20 cellular contexts compared by ENCODE assay signal in the genomic region with DNA sequence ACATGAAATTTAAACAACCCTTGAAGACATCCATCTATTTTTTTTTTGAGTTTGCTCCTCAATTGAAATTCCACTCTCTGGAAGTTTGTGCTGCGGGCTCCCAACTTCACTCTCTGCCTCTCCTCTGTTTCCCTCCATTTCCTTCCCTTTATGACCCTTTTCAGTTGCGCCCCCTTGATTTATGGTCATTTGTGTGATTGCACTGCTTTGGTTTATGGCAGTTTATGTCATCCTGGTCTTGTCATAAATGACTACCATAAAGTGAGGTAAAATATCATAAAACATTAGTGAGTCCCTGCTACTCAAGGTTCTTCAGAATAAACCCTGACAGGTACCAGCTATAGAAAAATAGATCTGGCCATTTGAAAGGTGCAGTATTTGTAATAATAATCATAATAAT.
DNase-seq lines count a peak whose midpoint lies in the region; ATAC-seq and TF ChIP-seq lines count a peak whose summit lies in the region.
"Had no signal": no experiment of that assay in that cellular context is flagged by ENCODE, and none has a peak within 500 bp of the region (broad histone marks: within the 10 kb centered on the region; RNA-seq: fewer than 3 reads in every experiment).

No MANE protein-coding gene starts in this region.

- 32 to 54% methylated on average over 2 of the region's 2 CpGs for WGBS in transverse colon (ENCODE audit: low coverage in 1 of 2), 2 donors

- no peaks in the 10 kb centered on the region for H4K20me1 ChIP-seq in SU-DHL-6 (ENCODE audit: low read depth, low read length)

- no peaks in the 10 kb centered on the region for H3K27me3 ChIP-seq in SU-DHL-6 (ENCODE audit: low read length)
- H3K27me3 ChIP-seq in transverse colon: peaks cover 17% of the 10 kb centered on the region
- H3K27me3 ChIP-seq in CD8-positive, alpha-beta memory T cell (ENCODE audit: insufficient read depth, low read length, poor library complexity, severe bottlenecking): no peaks in the 10 kb centered on the region
- H3K27me3 ChIP-seq: neutrophil, vagina had no signal

- no peak overlapping the region for H3K4me3 Mint-ChIP-seq in activated CD8-positive, alpha-beta T cell treated with anti-CD3 and anti-CD28 coated beads for 36 hours
- no peak overlapping the region for H3K4me3 Mint-ChIP-seq in activated CD8-positive, alpha-beta T cell treated with anti-CD3 and anti-CD28 coated beads, Interleukin-2, amount 10 ng/mL, durations not matched to agents 7 days and 5 days
- H3K4me3 Mint-ChIP-seq in CD8-positive, alpha-beta memory T cell: no peak overlapping the region
- H3K4me3 Mint-ChIP-seq: activated naive CD4-positive, alpha-beta T cell treated with anti-CD3 and anti-CD28 coated beads, Interleukin-2, amount 50 U/mL, for 24 hours had no signal

- CTCF ChIA-PET in activated CD8-positive, alpha-beta T cell treated with anti-CD3 and anti-CD28 coated beads for 36 hours (lab: Charles Lee): no interaction called here
- CTCF ChIA-PET in activated CD8-positive, alpha-beta T cell treated with anti-CD3 and anti-CD28 coated beads, Interleukin-2, amount 10 ng/mL, durations not matched to agents 7 days and 5 days (lab: Charles Lee): no interaction called here
- CTCF ChIA-PET in CD8-positive, alpha-beta memory T cell (lab: Charles Lee): no interaction called here

- TF ChIP-seq POLR2A in transverse colon (IDR thresholded peaks at IDR 0.05): no peak

- peaks cover 3% of the 10 kb centered on the region for H3K27me3 Mint-ChIP-seq in activated CD8-positive, alpha-beta T cell treated with anti-CD3 and anti-CD28 coated beads for 36 hours
- no peaks in the 10 kb centered on the region for H3K27me3 Mint-ChIP-seq in activated CD8-positive, alpha-beta T cell treated with anti-CD3 and anti-CD28 coated beads, Interleukin-2, amount 10 ng/mL, durations not matched to agents 7 days and 5 days (ENCODE audit: low read depth)
- H3K27me3 Mint-ChIP-seq in CD8-positive, alpha-beta memory T cell: peaks cover 3 to 13% of the 10 kb centered on the region in 2 donors
- H3K27me3 Mint-ChIP-seq: activated naive CD4-positive, alpha-beta T cell treated with anti-CD3 and anti-CD28 coated beads, Interleukin-2, amount 50 U/mL, for 24 hours had no signal

- H3K4me1 ChIP-seq in transverse colon: peaks cover 0 to 10% (median 0%) of the 10 kb centered on the region in 4 donors
- H3K4me1 ChIP-seq in CD8-positive, alpha-beta memory T cell (ENCODE audit: insufficient read depth, low read length): no peaks in the 10 kb centered on the region
- H3K4me1 ChIP-seq: vagina had no signal

- no peak overlapping the region for H3K27ac Mint-ChIP-seq in activated CD8-positive, alpha-beta T cell treated with anti-CD3 and anti-CD28 coated beads for 36 hours
- H3K27ac Mint-ChIP-seq in activated CD8-positive, alpha-beta T cell treated with anti-CD3 and anti-CD28 coated beads, Interleukin-2, amount 10 ng/mL, durations not matched to agents 7 days and 5 days: no peak overlapping the region
- H3K27ac Mint-ChIP-seq in CD8-positive, alpha-beta memory T cell: peak overlapping the region in 1 of 8 donors; percentile 73
- H3K27ac Mint-ChIP-seq: activated naive CD4-positive, alpha-beta T cell treated with anti-CD3 and anti-CD28 coated beads, Interleukin-2, amount 50 U/mL, for 24 hours had no signal

- no peaks in the 10 kb centered on the region for H3K9me3 ChIP-seq in SU-DHL-6 (ENCODE audit: insufficient read depth, low read length)
- H3K9me3 ChIP-seq in transverse colon: no peaks in the 10 kb centered on the region
- no peaks in the 10 kb centered on the region for H3K9me3 ChIP-seq in CD8-positive, alpha-beta memory T cell (ENCODE audit: low read length)
- H3K9me3 ChIP-seq: neutrophil, vagina had no signal

- intact Hi-C loops in activated CD8-positive, alpha-beta T cell treated with anti-CD3 and anti-CD28 coated beads for 36 hours (cut with micrococcal nuclease): no loop called here
- intact Hi-C loops in transverse colon (cut with DNase I; ENCODE audit: low total_unique reads): no loop called here

- no peaks in the 10 kb centered on the region for H3F3A ChIP-seq in SU-DHL-6 (ENCODE audit: insufficient read depth)

- H3K36me3 Mint-ChIP-seq in activated CD8-positive, alpha-beta T cell treated with anti-CD3 and anti-CD28 coated beads for 36 hours (ENCODE audit: low read depth): no peaks in the 10 kb centered on the region
- no peaks in the 10 kb centered on the region for H3K36me3 Mint-ChIP-seq in activated CD8-positive, alpha-beta T cell treated with anti-CD3 and anti-CD28 coated beads, Interleukin-2, amount 10 ng/mL, durations not matched to agents 7 days and 5 days (ENCODE audit: low read depth)
- H3K36me3 Mint-ChIP-seq in CD8-positive, alpha-beta memory T cell: peaks cover 0 to 1% (median 0%) of the 10 kb centered on the region in 3 donors

- H2AFZ ChIP-seq in SU-DHL-6 (ENCODE audit: low read depth, low read length, severe bottlenecking): no peak overlapping the region

- no peaks in the 10 kb centered on the region for H3K9me2 ChIP-seq in SU-DHL-6 (replicated peaks; ENCODE audit: insufficient read depth, low read length)

- ATAC-seq in activated CD8-positive, alpha-beta T cell treated with anti-CD3 and anti-CD28 coated beads for 36 hours: no peak
- no peak for ATAC-seq in activated CD8-positive, alpha-beta T cell treated with anti-CD3 and anti-CD28 coated beads, Interleukin-2, amount 10 ng/mL, durations not matched to agents 7 days and 5 days

- no peaks in the 10 kb centered on the region for H3K9me3 Mint-ChIP-seq in activated CD8-positive, alpha-beta T cell treated with anti-CD3 and anti-CD28 coated beads for 36 hours
- no peaks in the 10 kb centered on the region for H3K9me3 Mint-ChIP-seq in activated CD8-positive, alpha-beta T cell treated with anti-CD3 and anti-CD28 coated beads, Interleukin-2, amount 10 ng/mL, durations not matched to agents 7 days and 5 days (ENCODE audit: insufficient read depth)
- H3K9me3 Mint-ChIP-seq in CD8-positive, alpha-beta memory T cell: peaks cover 0 to 5% (median 2%) of the 10 kb centered on the region in 5 donors
- H3K9me3 Mint-ChIP-seq: effector memory CD8-positive, alpha-beta T cell had no signal

- peak; percentile 4 for DNase-seq in activated CD8-positive, alpha-beta T cell treated with anti-CD3 and anti-CD28 coated beads for 36 hours
- no peak for DNase-seq in activated CD8-positive, alpha-beta T cell treated with anti-CD3 and anti-CD28 coated beads, Interleukin-2, amount 10 ng/mL, durations not matched to agents 7 days and 5 days
- DNase-seq in NAMALWA (ENCODE audit: low spot score): peak; percentile 44
- peak; percentile 19 for DNase-seq in transverse colon
- DNase-seq in CD8-positive, alpha-beta memory T cell: no peak
- no peak for DNase-seq in stimulated activated CD8-positive, alpha-beta memory T cell treated with anti-CD3 and anti-CD28 coated beads, Interleukin-4, amount 100 ng/mL, for 48 hours
- no peak for DNase-seq in GDM1 (lab: John Stamatoyannopoulos, UW)
- DNase-seq: activated CD8-positive, alpha-beta memory T cell treated with anti-CD3 and anti-CD28 coated beads for 24 hours; activated T-cell treated with anti-CD3 and anti-CD28 coated beads, Interleukin-2, amount 50 U/mL, for 48 hours; EL; head of caudate nucleus; NCI-H1930; NCI-H446 treated with DMSO at 0.1 percent for 48 hours; stimulated activated CD4-positive, alpha-beta T cell treated with anti-CD3 and anti-CD28 coated beads, Interleukin-12 subunit alpha, Interleukin-12 subunit beta, amount 100 ng/mL, for 4 hours; substantia nigra had no signal

- no peaks in the 10 kb centered on the region for H3K79me2 ChIP-seq in SU-DHL-6 (ENCODE audit: insufficient read depth, low read length)

- H3K27ac ChIP-seq in SU-DHL-6 (ENCODE audit: low read depth, low read length) (no peak overlapping the region), transverse colon (no peak overlapping the region)
- no peak overlapping the region for H3K27ac ChIP-seq in CD8-positive, alpha-beta memory T cell (ENCODE audit: low read depth, low read length)
- H3K27ac ChIP-seq: neutrophil, vagina had no signal

- H3K4me3 ChIP-seq in SU-DHL-6 (ENCODE audit: insufficient read depth, low read length, poor library complexity, severe bottlenecking): no peak overlapping the region
- H3K4me3 ChIP-seq in transverse colon: no peak overlapping the region
- no peak overlapping the region for H3K4me3 ChIP-seq in CD8-positive, alpha-beta memory T cell (ENCODE audit: low read length)
- H3K4me3 ChIP-seq: vagina had no signal

- H3K4me1 Mint-ChIP-seq in activated CD8-positive, alpha-beta T cell treated with anti-CD3 and anti-CD28 coated beads for 36 hours (ENCODE audit: low read depth): peaks cover 2% of the 10 kb centered on the region
- no peaks in the 10 kb centered on the region for H3K4me1 Mint-ChIP-seq in activated CD8-positive, alpha-beta T cell treated with anti-CD3 and anti-CD28 coated beads, Interleukin-2, amount 10 ng/mL, durations not matched to agents 7 days and 5 days (ENCODE audit: low read depth)
- H3K4me1 Mint-ChIP-seq in CD8-positive, alpha-beta memory T cell: peaks cover 0 to 14% (median 5%) of the 10 kb centered on the region in 3 donors

- no peak for TF ChIP-seq EP300 in transverse colon (IDR thresholded peaks at IDR 0.05; ENCODE audit: low read depth)

- no peak overlapping the region for H3K4me2 ChIP-seq in SU-DHL-6 (ENCODE audit: low read depth, low read length, poor library complexity, severe bottlenecking)

- H3K9ac ChIP-seq in SU-DHL-6 (ENCODE audit: low read length): no peak overlapping the region

- no peak for TF ChIP-seq CTCF in activated CD8-positive, alpha-beta T cell treated with anti-CD3 and anti-CD28 coated beads for 36 hours (IDR thresholded peaks at IDR 0.05)
- TF ChIP-seq CTCF in SU-DHL-6 (IDR thresholded peaks at IDR 0.05; ENCODE audit: insufficient read depth, low read length, poor library complexity, severe bottlenecking): peak; percentile 16
- peak in 3 of 5 experiments; percentile 20 to 34 (median 31) for TF ChIP-seq CTCF in transverse colon (IDR thresholded peaks at IDR 0.05)

- POLR2A ChIA-PET in activated CD8-positive, alpha-beta T cell treated with anti-CD3 and anti-CD28 coated beads for 36 hours (lab: Charles Lee): no interaction called here
- POLR2A ChIA-PET in activated CD8-positive, alpha-beta T cell treated with anti-CD3 and anti-CD28 coated beads, Interleukin-2, amount 10 ng/mL, durations not matched to agents 7 days and 5 days (lab: Charles Lee): no interaction called here
- POLR2A ChIA-PET in CD8-positive, alpha-beta memory T cell (lab: Charles Lee): no interaction called here

- H3K36me3 ChIP-seq in SU-DHL-6 (ENCODE audit: low read length) (no peaks in the 10 kb centered on the region), transverse colon (no peaks in the 10 kb centered on the region)
- H3K36me3 ChIP-seq in CD8-positive, alpha-beta memory T cell (ENCODE audit: insufficient read depth, low read length): no peaks in the 10 kb centered on the region
- H3K36me3 ChIP-seq: neutrophil, vagina had no signal

- in situ Hi-C loops in transverse colon (cut with MboI; ENCODE audit: low pct_ligation_motif_present in 1 of 4, low pct_unique_long_range_greater_than_20kb in 1 of 4, low sequenced_read_pairs in 3 of 4): no loop called here

Comparison
In these comparisons a context has a peak if more than half of its experiments do, and no peak if none do; other contexts are left out.
1. DNase-seq: peak in activated CD8-positive, alpha-beta T cell treated with anti-CD3 and anti-CD28 coated beads for 36 hours (single experiment), NAMALWA (single experiment) and transverse colon (single experiment); none in activated CD8-positive, alpha-beta T cell treated with anti-CD3 and anti-CD28 coated beads, Interleukin-2, amount 10 ng/mL, durations not matched to agents 7 days and 5 days (single experiment), CD8-positive, alpha-beta memory T cell (0 of 5), stimulated activated CD8-positive, alpha-beta memory T cell treated with anti-CD3 and anti-CD28 coated beads, Interleukin-4, amount 100 ng/mL, for 48 hours (single experiment) and GDM1 (single experiment).